ENCODE assay signal across 25 cellular contexts in the genomic region with DNA sequence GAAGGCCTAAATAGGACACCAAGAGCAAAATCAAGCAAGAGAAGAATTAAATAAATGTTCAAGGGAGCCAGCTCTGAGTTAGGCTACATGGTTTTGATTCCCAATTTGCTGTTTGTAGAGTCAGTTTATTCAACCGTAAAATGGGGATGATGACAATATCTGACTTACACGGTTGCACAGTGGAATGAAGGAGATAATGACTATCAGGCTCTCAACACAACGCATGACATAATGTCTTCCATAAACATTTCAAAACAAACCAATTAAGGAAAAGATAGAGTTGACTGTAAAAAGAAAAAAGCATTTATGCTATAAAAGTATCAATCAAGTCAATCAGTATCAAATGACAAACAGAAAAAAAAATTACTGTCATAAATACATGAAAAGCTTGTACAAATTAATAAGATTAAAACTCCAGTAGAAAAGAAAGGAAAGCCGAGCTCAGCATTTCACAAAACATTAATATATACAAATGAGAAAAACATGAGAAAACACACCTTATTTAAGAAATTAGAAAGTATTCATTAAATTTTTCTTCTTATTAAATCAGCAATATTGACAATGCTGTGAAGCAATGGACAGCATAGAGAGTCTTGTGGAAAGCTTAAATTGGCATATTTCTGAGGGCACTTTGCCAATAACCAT.
DNase-seq lines count a peak whose midpoint lies in the region; ATAC-seq and TF ChIP-seq lines count a peak whose summit lies in the region.
"Had no signal": no experiment of that assay in that cellular context is flagged by ENCODE, and none has a peak within 500 bp of the region (broad histone marks: within the 10 kb centered on the region; RNA-seq: fewer than 3 reads in every experiment).

No MANE protein-coding gene starts in this region.

- H3K36me3 ChIP-seq in Caco-2 (ENCODE audit: control insufficient read depth, insufficient read depth, low read length): no peaks in the 10 kb centered on the region
- H3K36me3 ChIP-seq: heart left ventricle, thoracic aorta, vagina had no signal

- CTCF ChIA-PET in Caco-2 (lab: Charles Lee): no interaction called here

- H3K27me3 Mint-ChIP-seq in Caco-2 (ENCODE audit: insufficient read depth, unreplicated experiment): no peaks in the 10 kb centered on the region
- H3K27me3 Mint-ChIP-seq: T-cell had no signal

- H3K9me3 ChIP-seq in Caco-2: no peaks in the 10 kb centered on the region
- H3K9me3 ChIP-seq: heart left ventricle, thoracic aorta, vagina had no signal

- intact Hi-C loops in Caco-2 (cut with micrococcal nuclease; ENCODE audit: unreplicated experiment): loop anchor here (5.0 to 10.0 kb wide), 2 partner anchors 102 to 270 kb away; no protein-coding TSS in a partner anchor

- H3K4me3 Mint-ChIP-seq in Caco-2 (ENCODE audit: unreplicated experiment): no peak overlapping the region
- H3K4me3 Mint-ChIP-seq: CD14-positive monocyte, nephron progenitor cell, T-cell had no signal

- H3K4me1 Mint-ChIP-seq in Caco-2 (ENCODE audit: low read depth, unreplicated experiment): peaks cover 14% of the 10 kb centered on the region
- H3K4me1 Mint-ChIP-seq: CD14-positive monocyte had no signal

- TF ChIP-seq CTCF in Caco-2 (IDR thresholded peaks at IDR 0.05; ENCODE audit: insufficient read depth in 1 of 2, low read depth in 1 of 2, low read length in 1 of 2, severe bottlenecking in 1 of 2, unreplicated experiment in 1 of 2) (no peak), VCaP (conservative IDR thresholded peaks at IDR 0.05) (no peak)

- peak overlapping the region; percentile 1 for H3K27ac Mint-ChIP-seq in Caco-2 (ENCODE audit: unreplicated experiment)
- H3K27ac Mint-ChIP-seq: CD14-positive monocyte, nephron progenitor cell, T-cell had no signal

- no TSS peak for BruUV-seq in Caco-2 (replicated peaks; lab: Mats Ljungman, UMichigan)

- no peak overlapping the region for H3K4me3 ChIP-seq in Caco-2 (ENCODE audit: low read depth, low read length)
- H3K4me3 ChIP-seq: heart left ventricle, PC-9, skin epidermis, thoracic aorta, vagina had no signal

- no peaks in the 10 kb centered on the region for H3K27me3 ChIP-seq in Caco-2 (replicated peaks; ENCODE audit: control insufficient read depth, insufficient read depth, low read length)
- H3K27me3 ChIP-seq: heart left ventricle, vagina had no signal

- DNase-seq in Caco-2 (no peak), M059J (ENCODE audit: low read depth) (peak; percentile 18), kidney glomerular epithelial cell (lab: John Stamatoyannopoulos, UW) (peak; percentile 48), cerebellar cortex (ENCODE audit: low spot score) (no peak), germinal center (ENCODE audit: low spot score) (no peak), hepatic stellate cell (ENCODE audit: low spot score) (no peak)
- DNase-seq: activated T-cell treated with anti-CD3 and anti-CD28 coated beads, Interleukin-2, amount 50 U/mL, for 1 hour; dermis blood vessel endothelial cell; HCEC 1CT; heart left ventricle; Kasumi-1; left ventricle myocardium superior; NCI-H1092; nephron progenitor cell; PC-9; SIG-M5; stimulated activated CD4-positive, alpha-beta T cell treated with anti-CD3 and anti-CD28 coated beads, Interleukin-2, amount 100 ng/mL, for 48 hours; stimulated activated naive CD4-positive, alpha-beta T cell; T-cell had no signal

- H3K9me3 Mint-ChIP-seq in Caco-2 (ENCODE audit: unreplicated experiment): no peaks in the 10 kb centered on the region

- H3K4me1 ChIP-seq in Caco-2: peaks cover 30% of the 10 kb centered on the region

- POLR2A ChIA-PET in Caco-2 (lab: Charles Lee): interaction anchor here (2.5 kb wide), 1 partner anchor 167 kb away, joined by 10 read pairs; no protein-coding TSS in a partner anchor

- H3K36me3 Mint-ChIP-seq in Caco-2 (ENCODE audit: insufficient read depth, unreplicated experiment): no peaks in the 10 kb centered on the region

- peak overlapping the region; percentile 38 for H3K27ac ChIP-seq in VCaP
- H3K27ac ChIP-seq: heart left ventricle, PC-9, skin epidermis, vagina had no signal

- ATAC-seq in HG03342 (IDR thresholded peaks at IDR 0.05; ENCODE audit: unreplicated experiment): no peak
- ATAC-seq: heart left ventricle, left ventricle myocardium superior, T-cell had no signal

Comparison
In these comparisons a context has a peak if more than half of its experiments do, and no peak if none do; other contexts are left out.
1. DNase-seq: peak in M059J (single experiment) and kidney glomerular epithelial cell (single experiment); none in Caco-2 (0 of 2), cerebellar cortex (single experiment), germinal center (single experiment) and hepatic stellate cell (single experiment).